In genomic region chr3:195642311-195642710, GRCh38 we compare ENCODE assay signal across 2 cellular contexts. TPM values are rescaled to one million over a fixed set of nuclear protein-coding genes. Genes with fewer than 3 reads are reported as not detected.
"Had no signal": no experiment of that assay in that cellular context is flagged by ENCODE, and none has a peak within 500 bp of the region (broad histone marks: within the 10 kb centered on the region; RNA-seq: fewer than 3 reads in every experiment).

No MANE protein-coding gene starts in this region.

RNA-seq across cellular contexts. Expression of gene APOD, which starts 58.6 kb away (rescaled TPM):
- total RNA-seq: OCI-LY7, SJSA1 had no signal
